28 cellular contexts compared by ENCODE assay signal in genomic region chr3:68059628-68060027, GRCh38.
DNase-seq lines count a peak whose midpoint lies in the region; ATAC-seq, FAIRE-seq and TF ChIP-seq lines count a peak whose summit lies in the region.
"Had no signal": no experiment of that assay in that cellular context is flagged by ENCODE, and none has a peak within 500 bp of the region (broad histone marks: within the 10 kb centered on the region; RNA-seq: fewer than 3 reads in every experiment).

No MANE protein-coding gene starts in this region.

- FAIRE-seq in kidney (lab: Jason Lieb, UNC) = no peak
- FAIRE-seq: HTR-8/SVneo, K562, TTC549 had no signal

- H3K27me3 ChIP-seq in CD4-positive, alpha-beta T cell (ENCODE audit: control insufficient read depth, insufficient read depth, low read length) = no peaks in the 10 kb centered on the region
- no peaks in the 10 kb centered on the region for H3K27me3 ChIP-seq in GM23338 (ENCODE audit: insufficient read depth)

- DNase-seq in CD4-positive, alpha-beta T cell = no peak
- DNase-seq in GM23338 (ENCODE audit: low spot score) (no peak), kidney (peak; percentile 55), sciatic nerve (ENCODE audit: low spot score) (no peak), SW 1271 (lab: John Stamatoyannopoulos, UW) (no peak), substantia nigra (lab: John Stamatoyannopoulos, UW) (no peak)
- DNase-seq in naive thymus-derived CD8-positive, alpha-beta T cell = no peak
- DNase-seq in activated naive CD8-positive, alpha-beta T cell treated with anti-CD3 and anti-CD28 coated beads, Interleukin-2, amount 50 U/mL, for 24 hours = no peak
- DNase-seq: activated CD4-positive, alpha-beta T cell treated with anti-CD3 and anti-CD28 coated beads, Interleukin-2, amount 50 U/mL, for 4 hours; activated CD4-positive, CD25-positive, alpha-beta regulatory T cell; activated naive CD4-positive, alpha-beta T cell treated with anti-CD3 and anti-CD28 coated beads for 36 hours; foreskin melanocyte; NCI-H1092; NCI-H187; NCI-H2171 treated with DMSO at 0.1 percent for 48 hours; NCI-H510A; NK-92 treated with Interleukin-12 subunit alpha and Interleukin-12 subunit beta, amount 100 ng/mL, for 24 hours; SK-N-SH; stimulated activated CD4-positive, alpha-beta T cell treated with anti-CD3 and anti-CD28 coated beads, Interleukin-15, amount 100 ng/mL, for 24 hours; T-helper 17 cell had no signal

- intact Hi-C loops in CD4-positive, alpha-beta T cell (cut with DNase I, micrococcal nuclease) = loop anchor here in 1 of 2 experiments (5.0 kb wide), 1 partner anchor 52 kb away; no protein-coding TSS in a partner anchor
- intact Hi-C loops in kidney (cut with DNase I) = no loop called here
- intact Hi-C loops in sciatic nerve (cut with DNase I) = no loop called here

- H3K9me3 ChIP-seq in CD4-positive, alpha-beta T cell (ENCODE audit: control insufficient read depth, low read length) = no peaks in the 10 kb centered on the region
- H3K9me3 ChIP-seq in kidney (ENCODE audit: control insufficient read depth in 1 of 2, low read length in 2 of 2) = no peaks in the 10 kb centered on the region
- H3K9me3 ChIP-seq: prostate gland, SK-N-SH had no signal

- no peaks in the 10 kb centered on the region for H4K20me1 ChIP-seq in GM23338 (replicated peaks; ENCODE audit: insufficient read depth)

- H3K9ac ChIP-seq in kidney (ENCODE audit: low read length in 2 of 2) = no peak overlapping the region
- H3K9ac ChIP-seq: SK-N-SH had no signal

- no peak for TF ChIP-seq CTCF in CD4-positive, alpha-beta T cell (IDR thresholded peaks at IDR 0.05)
- no peak for TF ChIP-seq CTCF in GM23338 (conservative IDR thresholded peaks at IDR 0.05; ENCODE audit: low read depth in 2 of 2)
- TF ChIP-seq CTCF in kidney (IDR thresholded peaks at IDR 0.05; ENCODE audit: borderline replicate concordance, extremely low read depth, insufficient read depth) = no peak

- no peak overlapping the region for H3K27ac ChIP-seq in CD4-positive, alpha-beta T cell (ENCODE audit: low read depth, low read length)
- H3K27ac ChIP-seq in GM23338 (ENCODE audit: low read depth) (no peak overlapping the region), kidney (ENCODE audit: low read depth in 2 of 2, low read length in 2 of 2) (no peak overlapping the region), substantia nigra (ENCODE audit: low read depth, low read length, poor library complexity, severe bottlenecking) (no peak overlapping the region)
- H3K27ac ChIP-seq: prostate gland had no signal

- H3K79me2 ChIP-seq in GM23338 (replicated peaks; ENCODE audit: insufficient read depth) = no peaks in the 10 kb centered on the region

- ATAC-seq in CD4-positive, alpha-beta T cell (ENCODE audit: poor library complexity) = no peak
- ATAC-seq in GM23338 (no peak), sciatic nerve (no peak)
- ATAC-seq in naive thymus-derived CD8-positive, alpha-beta T cell = no peak
- no peak for ATAC-seq in activated naive CD8-positive, alpha-beta T cell treated with anti-CD3 and anti-CD28 coated beads, Interleukin-2, amount 50 U/mL, for 24 hours
- ATAC-seq: K562; left lobe of liver; stimulated activated effector memory CD8-positive, alpha-beta T cell treated with anti-CD3 and anti-CD28 coated beads, Interleukin-12 subunit alpha, Interleukin-12 subunit beta, amount 100 ng/mL, for 72 hours; T-helper 17 cell had no signal

- H3K9me2 ChIP-seq in GM23338 (ENCODE audit: insufficient read depth) = 0 out of 2 replicates have a peak, but pooled peaks cover 8% of the 10 kb centered on the region
- H3K9me2 ChIP-seq: SK-N-SH had no signal

- peak overlapping the region; percentile 50; the same call in 1 of the 2 replicates for H2AFZ ChIP-seq in GM23338

- peak overlapping the region; percentile 31 for H3K4me3 Mint-ChIP-seq in CD4-positive, alpha-beta T cell
- H3K4me3 Mint-ChIP-seq in GM23338 = no peak overlapping the region
- peak overlapping the region in 4 of 10 donors; percentile 18 to 81 (median 45) for H3K4me3 Mint-ChIP-seq in naive thymus-derived CD8-positive, alpha-beta T cell
- H3K4me3 Mint-ChIP-seq in activated naive CD8-positive, alpha-beta T cell treated with anti-CD3 and anti-CD28 coated beads, Interleukin-2, amount 50 U/mL, for 24 hours = no peak overlapping the region
- H3K4me3 Mint-ChIP-seq: activated naive CD4-positive, alpha-beta T cell treated with anti-CD3 and anti-CD28 coated beads for 36 hours; activated T-helper 1 cell treated with anti-CD3 and anti-CD28 coated beads, Interleukin-12 subunit alpha, Interleukin-12 subunit beta, Interleukin-2, Interleukin-4 antibody, amounts not matched to agents 30 ng/mL and 10 ng/mL and 1 ng/mL, durations not matched to agents 14 hours and 24 hours and 36 hours; brain; stimulated activated effector memory CD8-positive, alpha-beta T cell treated with anti-CD3 and anti-CD28 coated beads, Interleukin-12 subunit alpha, Interleukin-12 subunit beta, amount 100 ng/mL, for 72 hours had no signal

- H3K9me3 Mint-ChIP-seq in CD4-positive, alpha-beta T cell = no peaks in the 10 kb centered on the region
- no peaks in the 10 kb centered on the region for H3K9me3 Mint-ChIP-seq in GM23338
- H3K9me3 Mint-ChIP-seq in naive thymus-derived CD8-positive, alpha-beta T cell = peaks cover 0 to 2% (median 0%) of the 10 kb centered on the region in 9 donors
- no peaks in the 10 kb centered on the region for H3K9me3 Mint-ChIP-seq in activated naive CD8-positive, alpha-beta T cell treated with anti-CD3 and anti-CD28 coated beads, Interleukin-2, amount 50 U/mL, for 24 hours
- H3K9me3 Mint-ChIP-seq: activated naive CD4-positive, alpha-beta T cell treated with anti-CD3 and anti-CD28 coated beads for 36 hours; brain; stimulated activated effector memory CD8-positive, alpha-beta T cell treated with anti-CD3 and anti-CD28 coated beads, Interleukin-12 subunit alpha, Interleukin-12 subunit beta, amount 100 ng/mL, for 72 hours had no signal

- H3K36me3 ChIP-seq in GM23338 (ENCODE audit: insufficient read depth) (no peaks in the 10 kb centered on the region), kidney (ENCODE audit: control insufficient read depth in 1 of 2, insufficient read depth in 2 of 2, low read length in 2 of 2) (no peaks in the 10 kb centered on the region)
- H3K36me3 ChIP-seq: prostate gland had no signal

- H3K27ac Mint-ChIP-seq in CD4-positive, alpha-beta T cell = no peak overlapping the region
- H3K27ac Mint-ChIP-seq in GM23338 = no peak overlapping the region
- peak overlapping the region in 6 of 10 donors; percentile 22 to 79 (median 56) for H3K27ac Mint-ChIP-seq in naive thymus-derived CD8-positive, alpha-beta T cell
- no peak overlapping the region for H3K27ac Mint-ChIP-seq in activated naive CD8-positive, alpha-beta T cell treated with anti-CD3 and anti-CD28 coated beads, Interleukin-2, amount 50 U/mL, for 24 hours
- H3K27ac Mint-ChIP-seq: activated naive CD4-positive, alpha-beta T cell treated with anti-CD3 and anti-CD28 coated beads for 36 hours; activated T-helper 1 cell treated with anti-CD3 and anti-CD28 coated beads, Interleukin-12 subunit alpha, Interleukin-12 subunit beta, Interleukin-2, Interleukin-4 antibody, amounts not matched to agents 30 ng/mL and 10 ng/mL and 1 ng/mL, durations not matched to agents 14 hours and 24 hours and 36 hours; brain; stimulated activated effector memory CD8-positive, alpha-beta T cell treated with anti-CD3 and anti-CD28 coated beads, Interleukin-12 subunit alpha, Interleukin-12 subunit beta, amount 100 ng/mL, for 72 hours had no signal

- CTCF ChIA-PET in CD4-positive, alpha-beta T cell (lab: Charles Lee) = no interaction called here

- H3K4me2 ChIP-seq in GM23338 = no peak overlapping the region
- H3K4me2 ChIP-seq: SK-N-SH had no signal

- no peaks in the 10 kb centered on the region for H3K27me3 Mint-ChIP-seq in CD4-positive, alpha-beta T cell
- no peaks in the 10 kb centered on the region for H3K27me3 Mint-ChIP-seq in GM23338 (ENCODE audit: insufficient read depth, low read depth, poor library complexity)
- no peaks in the 10 kb centered on the region for H3K27me3 Mint-ChIP-seq in naive thymus-derived CD8-positive, alpha-beta T cell
- H3K27me3 Mint-ChIP-seq in activated naive CD8-positive, alpha-beta T cell treated with anti-CD3 and anti-CD28 coated beads, Interleukin-2, amount 50 U/mL, for 24 hours = no peaks in the 10 kb centered on the region
- H3K27me3 Mint-ChIP-seq: T-helper 17 cell had no signal

- no peaks in the 10 kb centered on the region for H3F3A ChIP-seq in GM23338 (replicated peaks; ENCODE audit: low read depth)

- H3K4me1 Mint-ChIP-seq in CD4-positive, alpha-beta T cell (ENCODE audit: low read depth) = peaks cover 77% of the 10 kb centered on the region
- peaks cover 6% of the 10 kb centered on the region; the same call in 2 of the 3 replicates for H3K4me1 Mint-ChIP-seq in GM23338
- H3K4me1 Mint-ChIP-seq in naive thymus-derived CD8-positive, alpha-beta T cell = peaks cover 32 to 76% (median 69%) of the 10 kb centered on the region in 4 donors
- peaks cover 54% of the 10 kb centered on the region for H3K4me1 Mint-ChIP-seq in activated naive CD8-positive, alpha-beta T cell treated with anti-CD3 and anti-CD28 coated beads, Interleukin-2, amount 50 U/mL, for 24 hours

- no peaks in the 10 kb centered on the region for H3K36me3 Mint-ChIP-seq in CD4-positive, alpha-beta T cell (ENCODE audit: low read depth)
- H3K36me3 Mint-ChIP-seq in GM23338 (ENCODE audit: low read depth) = no peaks in the 10 kb centered on the region
- H3K36me3 Mint-ChIP-seq in naive thymus-derived CD8-positive, alpha-beta T cell = no peaks in the 10 kb centered on the region
- H3K36me3 Mint-ChIP-seq in activated naive CD8-positive, alpha-beta T cell treated with anti-CD3 and anti-CD28 coated beads, Interleukin-2, amount 50 U/mL, for 24 hours (ENCODE audit: low read depth) = no peaks in the 10 kb centered on the region
- H3K36me3 Mint-ChIP-seq: brain; stimulated activated effector memory CD8-positive, alpha-beta T cell treated with anti-CD3 and anti-CD28 coated beads, Interleukin-12 subunit alpha, Interleukin-12 subunit beta, amount 100 ng/mL, for 72 hours had no signal

- POLR2A ChIA-PET in CD4-positive, alpha-beta T cell (lab: Charles Lee) = interaction anchor here (0.6 kb wide), 1 partner anchor 12 kb away, joined by 3 read pairs; no protein-coding TSS in a partner anchor
- POLR2A ChIA-PET in naive thymus-derived CD8-positive, alpha-beta T cell (lab: Charles Lee) = interaction anchor here (1.4 kb wide), 1 partner anchor 29 kb away, joined by 4 read pairs; no protein-coding TSS in a partner anchor

- H3K4me3 ChIP-seq in GM23338 (no peak overlapping the region), kidney (ENCODE audit: low read length in 2 of 2) (no peak overlapping the region)
- H3K4me3 ChIP-seq: K562, prostate gland had no signal

- H3K4me1 ChIP-seq in GM23338 (ENCODE audit: insufficient read depth) (no peaks in the 10 kb centered on the region), kidney (ENCODE audit: control insufficient read depth in 1 of 2, insufficient read depth in 1 of 2, low read depth in 1 of 2, low read length in 2 of 2) (peaks cover 0 to 6% of the 10 kb centered on the region in 2 donors)
- H3K4me1 ChIP-seq: prostate gland had no signal

TF ChIP-seq in GM23338, 12 proteins besides CTCF, POLR2A, EP300 and RAD21 (continues in another document):
- no peak for TF ChIP-seq POLR2AphosphoS5 (IDR thresholded peaks at IDR 0.05; ENCODE audit: low read depth)

Comparison
In these comparisons a context has a peak if more than half of its experiments do, and no peak if none do; other contexts are left out.
1. H3K27ac Mint-ChIP-seq: peak in naive thymus-derived CD8-positive, alpha-beta T cell (6 of 10); none in CD4-positive, alpha-beta T cell (single experiment), GM23338 (single experiment) and activated naive CD8-positive, alpha-beta T cell treated with anti-CD3 and anti-CD28 coated beads, Interleukin-2, amount 50 U/mL, for 24 hours (single experiment).